In the genomic region with DNA sequence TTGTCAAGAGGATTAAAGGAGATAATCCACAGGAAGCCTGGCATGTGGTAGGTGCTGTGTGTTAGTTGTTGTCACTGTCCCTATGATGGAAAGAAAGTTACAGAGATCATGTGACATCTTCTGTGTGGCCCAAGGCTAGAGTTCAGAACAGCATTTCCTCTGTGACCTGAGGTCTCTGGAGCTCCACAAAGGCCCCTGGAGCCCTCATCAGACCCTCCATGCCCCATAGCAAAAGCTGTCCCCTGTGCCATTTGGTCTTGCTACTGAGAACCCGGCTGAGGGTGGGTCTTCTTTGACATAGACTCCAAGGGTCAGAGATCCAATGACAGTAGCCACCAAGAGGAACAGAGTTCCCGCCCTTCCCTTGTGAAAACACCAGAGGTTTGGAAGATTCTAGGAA, we compare ENCODE assay signal across 1 cellular context.
TF ChIP-seq lines count a peak whose summit lies in the region.

No MANE protein-coding gene starts in this region.

TF ChIP-seq in GM12878, 131 proteins besides CTCF, POLR2A, EP300 and RAD21:
- TF ChIP-seq EGR1 (IDR thresholded peaks at IDR 0.05; ENCODE audit: borderline replicate concordance in 1 of 2, low read depth in 2 of 2, low read length in 2 of 2) (no peak), SP1 (IDR thresholded peaks at IDR 0.05; ENCODE audit: low read depth, low read length) (no peak), NFIC (IDR thresholded peaks at IDR 0.05; ENCODE audit: low read depth, low read length) (no peak), PML (IDR thresholded peaks at IDR 0.05; ENCODE audit: low read length) (no peak), MXI1 (IDR thresholded peaks at IDR 0.05; ENCODE audit: low read depth, low read length) (no peak), SMAD5 (IDR thresholded peaks at IDR 0.05; ENCODE audit: low read depth) (no peak), CHD4 (IDR thresholded peaks at IDR 0.05) (no peak), SREBF2 (IDR thresholded peaks at IDR 0.05; ENCODE audit: low read length) (no peak), SUZ12 (IDR thresholded peaks at IDR 0.05; ENCODE audit: unreplicated experiment) (no peak), NR2F1 (conservative IDR thresholded peaks at IDR 0.05) (no peak), TCF12 (IDR thresholded peaks at IDR 0.05; ENCODE audit: low read depth, low read length) (no peak), WRNIP1 (IDR thresholded peaks at IDR 0.05; ENCODE audit: borderline replicate concordance, low read depth, low read length) (no peak)
- TF ChIP-seq, protein P1, sequence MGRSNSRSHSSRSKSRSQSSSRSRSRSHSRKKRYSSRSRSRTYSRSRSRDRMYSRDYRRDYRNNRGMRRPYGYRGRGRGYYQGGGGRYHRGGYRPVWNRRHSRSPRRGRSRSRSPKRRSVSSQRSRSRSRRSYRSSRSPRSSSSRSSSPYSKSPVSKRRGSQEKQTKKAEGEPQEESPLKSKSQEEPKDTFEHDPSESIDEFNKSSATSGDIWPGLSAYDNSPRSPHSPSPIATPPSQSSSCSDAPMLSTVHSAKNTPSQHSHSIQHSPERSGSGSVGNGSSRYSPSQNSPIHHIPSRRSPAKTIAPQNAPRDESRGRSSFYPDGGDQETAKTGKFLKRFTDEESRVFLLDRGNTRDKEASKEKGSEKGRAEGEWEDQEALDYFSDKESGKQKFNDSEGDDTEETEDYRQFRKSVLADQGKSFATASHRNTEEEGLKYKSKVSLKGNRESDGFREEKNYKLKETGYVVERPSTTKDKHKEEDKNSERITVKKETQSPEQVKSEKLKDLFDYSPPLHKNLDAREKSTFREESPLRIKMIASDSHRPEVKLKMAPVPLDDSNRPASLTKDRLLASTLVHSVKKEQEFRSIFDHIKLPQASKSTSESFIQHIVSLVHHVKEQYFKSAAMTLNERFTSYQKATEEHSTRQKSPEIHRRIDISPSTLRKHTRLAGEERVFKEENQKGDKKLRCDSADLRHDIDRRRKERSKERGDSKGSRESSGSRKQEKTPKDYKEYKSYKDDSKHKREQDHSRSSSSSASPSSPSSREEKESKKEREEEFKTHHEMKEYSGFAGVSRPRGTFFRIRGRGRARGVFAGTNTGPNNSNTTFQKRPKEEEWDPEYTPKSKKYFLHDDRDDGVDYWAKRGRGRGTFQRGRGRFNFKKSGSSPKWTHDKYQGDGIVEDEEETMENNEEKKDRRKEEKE (IDR thresholded peaks at IDR 0.05) = no peak
- TF ChIP-seq, protein P2, sequence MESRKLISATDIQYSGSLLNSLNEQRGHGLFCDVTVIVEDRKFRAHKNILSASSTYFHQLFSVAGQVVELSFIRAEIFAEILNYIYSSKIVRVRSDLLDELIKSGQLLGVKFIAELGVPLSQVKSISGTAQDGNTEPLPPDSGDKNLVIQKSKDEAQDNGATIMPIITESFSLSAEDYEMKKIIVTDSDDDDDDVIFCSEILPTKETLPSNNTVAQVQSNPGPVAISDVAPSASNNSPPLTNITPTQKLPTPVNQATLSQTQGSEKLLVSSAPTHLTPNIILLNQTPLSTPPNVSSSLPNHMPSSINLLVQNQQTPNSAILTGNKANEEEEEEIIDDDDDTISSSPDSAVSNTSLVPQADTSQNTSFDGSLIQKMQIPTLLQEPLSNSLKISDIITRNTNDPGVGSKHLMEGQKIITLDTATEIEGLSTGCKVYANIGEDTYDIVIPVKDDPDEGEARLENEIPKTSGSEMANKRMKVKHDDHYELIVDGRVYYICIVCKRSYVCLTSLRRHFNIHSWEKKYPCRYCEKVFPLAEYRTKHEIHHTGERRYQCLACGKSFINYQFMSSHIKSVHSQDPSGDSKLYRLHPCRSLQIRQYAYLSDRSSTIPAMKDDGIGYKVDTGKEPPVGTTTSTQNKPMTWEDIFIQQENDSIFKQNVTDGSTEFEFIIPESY (IDR thresholded peaks at IDR 0.05) = no peak
